Comparison of ENCODE assay signal across 8 cellular contexts in genomic region chr9:133355881-133356357, GRCh38. TPM values are rescaled to one million over a fixed set of nuclear protein-coding genes. Genes with fewer than 3 reads are reported as not detected.
A peak's percentile ranks its signal among the peaks of the same experiment; 100 is the strongest.
DNase-seq lines count a peak whose midpoint lies in the region; ATAC-seq and TF ChIP-seq lines count a peak whose summit lies in the region.

No MANE protein-coding gene starts in this region.

- peak overlapping the region; percentile 85 for H3K4me3 Mint-ChIP-seq in activated CD4-positive, alpha-beta memory T cell treated with anti-CD3 and anti-CD28 coated beads, Interleukin-2, amount 10 ng/mL, durations not matched to agents 7 days and 5 days

- no peak for TF ChIP-seq CTCF in left ventricle myocardium inferior (IDR thresholded peaks at IDR 0.05; ENCODE audit: borderline replicate concordance)

- H3K4me1 ChIP-seq in left ventricle myocardium inferior (peaks cover 49% of the 10 kb centered on the region), skeletal muscle tissue (ENCODE audit: control insufficient read depth in 3 of 3, insufficient read depth in 3 of 3, low read length in 3 of 3) (peaks cover 26 to 50% (median 35%) of the 10 kb centered on the region in 3 donors)

- H3K4me3 ChIP-seq in left ventricle myocardium inferior (peak overlapping the region; percentile 91), skeletal muscle tissue (ENCODE audit: low read length in 3 of 3) (peak overlapping the region; percentile 87 to 91 (median 88))

- peaks cover 33% of the 10 kb centered on the region for H3K36me3 Mint-ChIP-seq in activated CD4-positive, alpha-beta memory T cell treated with anti-CD3 and anti-CD28 coated beads, Interleukin-2, amount 10 ng/mL, durations not matched to agents 7 days and 5 days (ENCODE audit: low read depth)

- no peaks in the 10 kb centered on the region for H3K9me3 Mint-ChIP-seq in activated CD4-positive, alpha-beta memory T cell treated with anti-CD3 and anti-CD28 coated beads, Interleukin-2, amount 10 ng/mL, durations not matched to agents 7 days and 5 days

- POLR2A ChIA-PET in activated CD4-positive, alpha-beta memory T cell treated with anti-CD3 and anti-CD28 coated beads, Interleukin-2, amount 10 ng/mL, durations not matched to agents 7 days and 5 days (lab: Charles Lee): interaction anchor here (0.6 to 8.5 kb wide), 9 partner anchors 8 to 61 kb away, joined by 3 to 277 read pairs (median 10); partner anchors contain the start of genes MED22, REXO4, RPL7A and STKLD1

- CTCF ChIA-PET in activated CD4-positive, alpha-beta memory T cell treated with anti-CD3 and anti-CD28 coated beads, Interleukin-2, amount 10 ng/mL, durations not matched to agents 7 days and 5 days (lab: Charles Lee): interaction anchor here (1.1 to 5.9 kb wide), 6 partner anchors 17 to 170 kb away, joined by 3 to 59 read pairs (median 4); no protein-coding TSS in a partner anchor

- no peaks in the 10 kb centered on the region for H3K27me3 Mint-ChIP-seq in activated CD4-positive, alpha-beta memory T cell treated with anti-CD3 and anti-CD28 coated beads, Interleukin-2, amount 10 ng/mL, durations not matched to agents 7 days and 5 days

- peak overlapping the region; percentile 87 for H3K27ac ChIP-seq in left ventricle myocardium inferior (replicated peaks)
- peak overlapping the region; percentile 41 for H3K27ac ChIP-seq in skeletal muscle tissue (ENCODE audit: low read depth, low read length)

- peak overlapping the region; percentile 83 for H3K27ac Mint-ChIP-seq in activated CD4-positive, alpha-beta memory T cell treated with anti-CD3 and anti-CD28 coated beads, Interleukin-2, amount 10 ng/mL, durations not matched to agents 7 days and 5 days

- H3K4me1 Mint-ChIP-seq in activated CD4-positive, alpha-beta memory T cell treated with anti-CD3 and anti-CD28 coated beads, Interleukin-2, amount 10 ng/mL, durations not matched to agents 7 days and 5 days: peaks cover 52% of the 10 kb centered on the region

- intact Hi-C loops in left ventricle myocardium inferior (cut with micrococcal nuclease): no loop called here

- peak; percentile 18 to 26 for ATAC-seq in activated CD4-positive, CD25-positive, alpha-beta regulatory T cell treated with anti-CD3 and anti-CD28 coated beads, Interleukin-2, amount 50 U/mL, for 24 hours
- ATAC-seq in HG03159 (IDR thresholded peaks at IDR 0.05; ENCODE audit: unreplicated experiment) (peak; percentile 28), HG03097 (IDR thresholded peaks at IDR 0.05; ENCODE audit: low FRiP score, unreplicated experiment) (no peak)

- peaks cover 44% of the 10 kb centered on the region for H3K36me3 ChIP-seq in left ventricle myocardium inferior
- H3K36me3 ChIP-seq in skeletal muscle tissue (ENCODE audit: control insufficient read depth in 3 of 3, insufficient read depth in 3 of 3, low read length in 3 of 3): peaks cover 46 to 57% (median 47%) of the 10 kb centered on the region in 3 donors

- no peak for DNase-seq in activated CD4-positive, CD25-positive, alpha-beta regulatory T cell (lab: John Stamatoyannopoulos, UW)
- DNase-seq in activated CD4-positive, alpha-beta memory T cell treated with anti-CD3 and anti-CD28 coated beads, Interleukin-2, amount 10 ng/mL, durations not matched to agents 7 days and 5 days: no peak
- no peak for DNase-seq in left ventricle myocardium inferior
- DNase-seq in DMS79 treated with DMSO at 0.1 percent for 48 hours (lab: John Stamatoyannopoulos, UW): no peak

- H3K9ac ChIP-seq in skeletal muscle tissue (ENCODE audit: low read depth in 1 of 3, low read length in 3 of 3): peak overlapping the region; percentile 91

- H3K9me3 ChIP-seq in left ventricle myocardium inferior (replicated peaks) (no peaks in the 10 kb centered on the region), skeletal muscle tissue (ENCODE audit: control insufficient read depth in 3 of 3, low read length in 3 of 3) (no peaks in the 10 kb centered on the region)

- no peaks in the 10 kb centered on the region for H3K27me3 ChIP-seq in left ventricle myocardium inferior (ENCODE audit: low read depth)
- H3K27me3 ChIP-seq in skeletal muscle tissue (ENCODE audit: control insufficient read depth in 3 of 3, insufficient read depth in 3 of 3, low read length in 3 of 3): no peaks in the 10 kb centered on the region

RNA-seq across cellular contexts. Expression of gene SURF1, which starts 0.4 kb away (rescaled TPM):
- 10 to 100 TPM; 33.8 to 37.6 TPM for total RNA-seq in activated CD4-positive, alpha-beta memory T cell treated with anti-CD3 and anti-CD28 coated beads, Interleukin-2, amount 10 ng/mL, durations not matched to agents 7 days and 5 days
- total RNA-seq in left ventricle myocardium inferior (60.7 TPM), skeletal muscle tissue (24.5 TPM)

RNA-seq across cellular contexts. Expression of gene SURF2, which starts 0.4 kb away (rescaled TPM):
- 10 to 100 TPM; 10.2 TPM for total RNA-seq in activated CD4-positive, alpha-beta memory T cell treated with anti-CD3 and anti-CD28 coated beads, Interleukin-2, amount 10 ng/mL, durations not matched to agents 7 days and 5 days
- total RNA-seq in left ventricle myocardium inferior: 17.4 TPM
- 12.5 TPM for total RNA-seq in skeletal muscle tissue

RNA-seq across cellular contexts. Expression of gene RPL7A, which starts 7.9 kb away (rescaled TPM):
- total RNA-seq in activated CD4-positive, alpha-beta memory T cell treated with anti-CD3 and anti-CD28 coated beads, Interleukin-2, amount 10 ng/mL, durations not matched to agents 7 days and 5 days: 1,000 to 10,000 TPM; 1,627 to 1,632 TPM
- total RNA-seq in left ventricle myocardium inferior (859 TPM), skeletal muscle tissue (2,342 TPM)

RNA-seq across cellular contexts. Expression of gene MED22, which starts 8.0 kb away (rescaled TPM):
- 10 to 100 TPM; 21.1 to 23.3 TPM for total RNA-seq in activated CD4-positive, alpha-beta memory T cell treated with anti-CD3 and anti-CD28 coated beads, Interleukin-2, amount 10 ng/mL, durations not matched to agents 7 days and 5 days
- 18.4 TPM for total RNA-seq in left ventricle myocardium inferior
- total RNA-seq in skeletal muscle tissue: 13.0 TPM

RNA-seq across cellular contexts. Expression of gene SURF6, which starts 19.9 kb away (rescaled TPM):
- 10 to 100 TPM in 1 of 2 experiments, 1 to 10 TPM in 1; 9.3 to 10.9 TPM for total RNA-seq in activated CD4-positive, alpha-beta memory T cell treated with anti-CD3 and anti-CD28 coated beads, Interleukin-2, amount 10 ng/mL, durations not matched to agents 7 days and 5 days
- total RNA-seq in left ventricle myocardium inferior: 11.6 TPM
- total RNA-seq in skeletal muscle tissue: 7.8 TPM
